In genomic region chr9:83327323-83327722, GRCh38 we compare ENCODE assay signal across 19 cellular contexts.
DNase-seq lines count a peak whose midpoint lies in the region; ATAC-seq, FAIRE-seq and TF ChIP-seq lines count a peak whose summit lies in the region.
"Had no signal": no experiment of that assay in that cellular context is flagged by ENCODE, and none has a peak within 500 bp of the region (broad histone marks: within the 10 kb centered on the region; RNA-seq: fewer than 3 reads in every experiment).

No MANE protein-coding gene starts in this region.

- no peak for TF ChIP-seq EP300 in A549 (IDR thresholded peaks at IDR 0.05)

- TF ChIP-seq CTCF in A549 (IDR thresholded peaks at IDR 0.05) (no peak), HFFc6 (IDR thresholded peaks at IDR 0.05) (no peak), adrenal gland (IDR thresholded peaks at IDR 0.05) (no peak), kidney (IDR thresholded peaks at IDR 0.05; ENCODE audit: borderline replicate concordance, extremely low read depth, insufficient read depth) (no peak), upper lobe of right lung (IDR thresholded peaks at IDR 0.05) (no peak)

- H3K4me2 ChIP-seq in A549: peak overlapping the region; percentile 56

- H3K36me3 Mint-ChIP-seq in HFFc6 (ENCODE audit: low read depth): peaks cover 6% of the 10 kb centered on the region; the same call in 1 of the 2 replicates

- H3K9me3 Mint-ChIP-seq in HFFc6: no peaks in the 10 kb centered on the region
- H3K9me3 Mint-ChIP-seq: T-helper 1 cell treated with Interleukin-12 subunit alpha and Interleukin-12 subunit beta and Interleukin-4 antibody, amounts not matched to agents 30 μg/mL and 1 μg/mL, for 36 hours had no signal

- DNase-seq in A549 (ENCODE audit: low read depth in 1 of 2, low spot score in 1 of 2) (peak in 1 of 2 experiments; percentile 21), HFFc6 (peak; percentile 42), adrenal gland (peak in 3 of 7 donors; percentile 17 to 31 (median 19)), kidney (no peak), upper lobe of right lung (no peak), dedifferentiated amniotic fluid mesenchymal stem cell (ENCODE audit: extremely low spot score) (no peak)
- DNase-seq: activated CD4-positive, CD25-positive, alpha-beta regulatory T cell treated with anti-CD3 and anti-CD28 coated beads, Interleukin-2, amount 50 U/mL, for 72 hours; cerebellar nuclear complex; GOT3; NCI-H2081 treated with DMSO at 0.1 percent for 48 hours; posterior cingulate gyrus; substantia nigra had no signal

- H3K27me3 Mint-ChIP-seq in HFFc6 (ENCODE audit: insufficient read depth): no peaks in the 10 kb centered on the region

- H3K4me1 ChIP-seq in A549 (peaks cover 12% of the 10 kb centered on the region; the same call in 2 of the 3 replicates), adrenal gland (replicated peaks in 1 of 2) (peaks cover 8 to 19% of the 10 kb centered on the region in 2 donors), kidney (ENCODE audit: control insufficient read depth in 1 of 2, insufficient read depth in 1 of 2, low read depth in 1 of 2, low read length in 2 of 2) (peaks cover 6 to 10% of the 10 kb centered on the region in 2 donors), upper lobe of right lung (no peaks in the 10 kb centered on the region)

- TF ChIP-seq RAD21 in A549 (conservative IDR thresholded peaks at IDR 0.05 in 1 of 2, IDR thresholded peaks at IDR 0.05 in 1 of 2): no peak

- H3K9me3 ChIP-seq in A549 (peaks cover 6% of the 10 kb centered on the region; the same call in 2 of the 3 replicates), adrenal gland (replicated peaks in 1 of 3) (no peaks in the 10 kb centered on the region), kidney (ENCODE audit: control insufficient read depth in 1 of 2, low read length in 2 of 2) (no peaks in the 10 kb centered on the region), upper lobe of right lung (no peaks in the 10 kb centered on the region)

- intact Hi-C loops in adrenal gland (cut with DNase I): loop anchor here (10.0 kb wide), 2 partner anchors 113 to 123 kb away; no protein-coding TSS in a partner anchor
- intact Hi-C loops in kidney (cut with DNase I): no loop called here
- intact Hi-C loops in upper lobe of right lung (cut with DNase I): no loop called here

- POLR2A ChIA-PET in A549 (lab: Yijun Ruan, JAX): no interaction called here

- H3K27ac ChIP-seq in A549 (no peak overlapping the region), adrenal gland (peak overlapping the region in 3 of 5 donors; percentile 4 to 70 (median 40)), kidney (ENCODE audit: low read depth in 2 of 2, low read length in 2 of 2) (peak overlapping the region; percentile 2 to 47), upper lobe of right lung (no peak overlapping the region)

- H3K27me3 ChIP-seq in adrenal gland (no peaks in the 10 kb centered on the region), upper lobe of right lung (no peaks in the 10 kb centered on the region)

- no peak overlapping the region for H3K4me3 ChIP-seq in A549
- H3K4me3 ChIP-seq in adrenal gland: no peak overlapping the region
- peak overlapping the region in 1 of 2 donors; percentile 32 for H3K4me3 ChIP-seq in kidney (ENCODE audit: low read length in 2 of 2)
- H3K4me3 ChIP-seq in upper lobe of right lung: no peak overlapping the region

- H3K27ac Mint-ChIP-seq in HFFc6: peak overlapping the region; percentile 62; the same call in 1 of the 2 replicates
- H3K27ac Mint-ChIP-seq: activated naive CD8-positive, alpha-beta T cell; T-helper 1 cell treated with Interleukin-12 subunit alpha and Interleukin-12 subunit beta and Interleukin-4 antibody, amounts not matched to agents 30 μg/mL and 1 μg/mL, for 36 hours had no signal

- H3K36me3 ChIP-seq in adrenal gland (replicated peaks in 1 of 2) (no peaks in the 10 kb centered on the region), kidney (ENCODE audit: control insufficient read depth in 1 of 2, insufficient read depth in 2 of 2, low read length in 2 of 2) (peaks cover 0 to 2% of the 10 kb centered on the region in 2 donors), upper lobe of right lung (no peaks in the 10 kb centered on the region)

- peaks cover 24% of the 10 kb centered on the region for H3K4me1 Mint-ChIP-seq in HFFc6 (ENCODE audit: low read depth)

- CTCF ChIA-PET in A549 (lab: Yijun Ruan, JAX): interaction anchor here (0.6 to 0.9 kb wide), 2 partner anchors 15 to 576 kb away, joined by 3 to 4 read pairs; no protein-coding TSS in a partner anchor

- H3K4me3 Mint-ChIP-seq in HFFc6: peak overlapping the region; percentile 48
- H3K4me3 Mint-ChIP-seq: activated naive CD8-positive, alpha-beta T cell; T-helper 1 cell treated with Interleukin-12 subunit alpha and Interleukin-12 subunit beta and Interleukin-4 antibody, amounts not matched to agents 30 μg/mL and 1 μg/mL, for 36 hours had no signal

- no peak overlapping the region for H3K9ac ChIP-seq in kidney (ENCODE audit: low read length in 2 of 2)

- no peak for FAIRE-seq in A549 (lab: Jason Lieb, UNC)
- no peak for FAIRE-seq in kidney (lab: Jason Lieb, UNC)
- FAIRE-seq: A204.1, D721Med, keratinocyte had no signal

- ATAC-seq in A549 (peak in 1 of 2 experiments; percentile 50; a peak in 1 of 6 replicates), GM18502 (IDR thresholded peaks at IDR 0.05; ENCODE audit: poor library complexity, unreplicated experiment) (no peak), GM21381 (IDR thresholded peaks at IDR 0.05; ENCODE audit: unreplicated experiment) (no peak), upper lobe of right lung (no peak)

- no peak for TF ChIP-seq POLR2A in A549 (IDR thresholded peaks at IDR 0.05; ENCODE audit: low read length)
- no peak for TF ChIP-seq POLR2A in adrenal gland (IDR thresholded peaks at IDR 0.05)

- WGBS in A549 (ENCODE audit: missing lambda C conversion rate): 21% methylated on average over 3 of the region's 3 CpGs
- 33 to 46% (median 39%) methylated on average over 3 of the region's 3 CpGs for WGBS in adrenal gland, 4 donors

TF ChIP-seq in A549, 52 proteins besides CTCF, POLR2A, EP300 and RAD21:
- no peak for TF ChIP-seq CBX8 (IDR thresholded peaks at IDR 0.05)
- no peak for TF ChIP-seq BHLHE40 (IDR thresholded peaks at IDR 0.05; ENCODE audit: low read depth, low read length)
- no peak for TF ChIP-seq ZNF302 (CRISPR knock-in tag; IDR thresholded peaks at IDR 0.05)
- no peak for TF ChIP-seq SREBF2 (IDR thresholded peaks at IDR 0.05)
- no peak for TF ChIP-seq RNF2 (IDR thresholded peaks at IDR 0.05; ENCODE audit: borderline replicate concordance, low read depth)
- TF ChIP-seq ZSCAN20 (CRISPR knock-in tag; IDR thresholded peaks at IDR 0.05): no peak
- no peak for TF ChIP-seq JUN (IDR thresholded peaks at IDR 0.05)
- no peak for TF ChIP-seq NPAS2 (CRISPR knock-in tag; IDR thresholded peaks at IDR 0.05; ENCODE audit: borderline replicate concordance)
- TF ChIP-seq MYC (IDR thresholded peaks at IDR 0.05; ENCODE audit: borderline replicate concordance, low read length): no peak
- no peak for TF ChIP-seq RFX5 (IDR thresholded peaks at IDR 0.05)
- no peak for TF ChIP-seq MAFK (IDR thresholded peaks at IDR 0.05; ENCODE audit: partially characterized antibody)
- no peak for TF ChIP-seq KDM5A (IDR thresholded peaks at IDR 0.05)
- no peak for TF ChIP-seq FOXS1 (CRISPR knock-in tag; IDR thresholded peaks at IDR 0.05)
- no peak for TF ChIP-seq ZFP36 (IDR thresholded peaks at IDR 0.05; ENCODE audit: borderline replicate concordance, partially characterized antibody)
- TF ChIP-seq USF2 (IDR thresholded peaks at IDR 0.05): no peak
- TF ChIP-seq TFCP2L1 (CRISPR knock-in tag; IDR thresholded peaks at IDR 0.05): no peak
- no peak for TF ChIP-seq CEBPB (IDR thresholded peaks at IDR 0.05)
- no peak for TF ChIP-seq ESRRA (IDR thresholded peaks at IDR 0.05; ENCODE audit: borderline replicate concordance, low read length)
- TF ChIP-seq EHMT2 (IDR thresholded peaks at IDR 0.05; ENCODE audit: low read depth): no peak
- TF ChIP-seq GATA3 (IDR thresholded peaks at IDR 0.05; ENCODE audit: borderline replicate concordance): no peak

Comparison
In these comparisons a context has a peak if more than half of its experiments do, and no peak if none do; other contexts are left out.
1. H3K27ac ChIP-seq: peak in adrenal gland (3 of 5) and kidney (2 of 2); none in A549 (0 of 2) and upper lobe of right lung (single experiment).
2. intact Hi-C loops: an anchor here in adrenal gland (10.0 kb wide); none called in kidney and upper lobe of right lung.